ENCODE assay signal across 21 cellular contexts in the genomic region with DNA sequence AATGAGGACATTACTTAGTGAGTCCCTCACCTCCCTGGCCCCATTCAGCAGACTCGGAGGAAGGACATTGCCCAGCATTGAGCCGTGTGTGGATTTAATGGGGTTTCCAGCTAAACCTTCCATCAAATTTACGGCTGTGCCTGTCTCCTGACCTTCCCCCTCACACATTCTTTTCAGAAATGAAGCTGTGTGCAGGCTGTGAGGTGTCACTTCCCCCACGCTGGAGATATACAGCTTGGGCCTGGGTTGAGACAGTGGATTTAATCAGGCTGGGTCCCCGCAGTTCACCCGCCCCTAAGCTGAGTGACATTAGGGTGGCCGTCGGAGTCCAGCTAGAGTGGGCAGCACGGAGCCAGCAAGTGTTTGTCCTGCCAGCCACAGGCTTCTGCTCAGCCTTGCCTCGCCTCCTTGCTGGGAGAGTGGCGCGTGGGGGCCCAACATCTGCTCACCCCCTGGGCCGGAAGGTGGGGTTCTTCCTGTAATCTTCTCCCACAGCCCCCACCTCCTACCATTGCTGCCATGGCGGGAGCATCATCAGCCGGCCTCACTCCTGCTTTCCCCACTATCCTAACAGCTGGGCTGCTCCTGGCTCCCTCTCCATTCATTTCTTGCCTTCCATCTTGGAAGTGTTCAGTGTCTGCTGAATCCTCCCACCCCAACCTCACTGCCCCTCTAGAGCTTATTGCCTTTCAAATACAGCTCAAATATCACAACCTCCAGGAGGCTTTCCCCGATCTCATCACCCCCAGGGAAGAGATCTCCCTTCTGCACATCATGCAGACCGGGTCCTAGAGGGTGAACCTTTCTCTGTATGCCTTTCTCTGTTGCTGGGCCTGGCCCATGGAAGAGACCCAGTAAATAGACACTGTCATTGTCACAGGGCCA.
"Had no signal": no experiment of that assay in that cellular context is flagged by ENCODE, and none has a peak within 500 bp of the region (broad histone marks: within the 10 kb centered on the region; RNA-seq: fewer than 3 reads in every experiment).

No MANE protein-coding gene starts in this region.

- H3K4me3 Mint-ChIP-seq: activated CD4-positive, alpha-beta T cell treated with anti-CD3 and anti-CD28 coated beads, Interleukin-2, amount 10 ng/mL, durations not matched to agents 24 days and 14 days; activated CD8-positive, alpha-beta T cell treated with anti-CD3 and anti-CD28 coated beads, Interleukin-2, amount 10 ng/mL, durations not matched to agents 7 days and 5 days; activated naive CD4-positive, alpha-beta T cell treated with anti-CD3 and anti-CD28 coated beads, Interleukin-2, amount 50 U/mL, for 24 hours; natural killer cell; T-helper 1 cell treated with Interleukin-12 subunit alpha and Interleukin-12 subunit beta and Interleukin-4 antibody, amounts not matched to agents 30 μg/mL and 1 μg/mL, for 36 hours had no signal

- DNase-seq: activated CD4-positive, alpha-beta T cell treated with anti-CD3 and anti-CD28 coated beads, Interleukin-2, amount 10 ng/mL, durations not matched to agents 24 days and 14 days; activated CD8-positive, alpha-beta memory T cell treated with anti-CD3 and anti-CD28 coated beads, Interleukin-2, amount 50 U/mL, for 4 hours; activated CD8-positive, alpha-beta T cell treated with anti-CD3 and anti-CD28 coated beads, Interleukin-2, amount 10 ng/mL, durations not matched to agents 7 days and 5 days; activated effector memory CD4-positive, alpha-beta T cell treated with anti-CD3 and anti-CD28 coated beads, Interleukin-2, amount 50 U/mL, for 16 hours; activated T-cell treated with anti-CD3 and anti-CD28 coated beads, Interleukin-2, amount 50 U/mL, for 48 hours; adrenal gland; caudate nucleus; colonic mucosa; hypothalamus; kidney; left ventricle myocardium superior; mesenchymal stem cell; natural killer cell; stimulated activated CD4-positive, alpha-beta T cell treated with anti-CD3 and anti-CD28 coated beads, Interleukin-4, amount 100 ng/mL, for 24 hours; stimulated activated naive CD8-positive, alpha-beta T cell treated with anti-CD3 and anti-CD28 coated beads, Interleukin-15, Interleukin-2, amounts not matched to agents 100 U/mL and 50 U/mL, for 24 hours; transverse colon had no signal

- H3K4me3 ChIP-seq: adrenal gland, colonic mucosa, pancreas, skin epidermis, transverse colon had no signal

- H3K27ac Mint-ChIP-seq: activated CD4-positive, alpha-beta T cell treated with anti-CD3 and anti-CD28 coated beads, Interleukin-2, amount 10 ng/mL, durations not matched to agents 24 days and 14 days; activated CD8-positive, alpha-beta T cell treated with anti-CD3 and anti-CD28 coated beads, Interleukin-2, amount 10 ng/mL, durations not matched to agents 7 days and 5 days; activated naive CD4-positive, alpha-beta T cell treated with anti-CD3 and anti-CD28 coated beads, Interleukin-2, amount 50 U/mL, for 24 hours; natural killer cell had no signal

- H3K27me3 ChIP-seq: adrenal gland, colonic mucosa, pancreas had no signal

- H3K4me1 ChIP-seq: adrenal gland, colonic mucosa had no signal

- H3K9me3 Mint-ChIP-seq: activated CD4-positive, alpha-beta T cell treated with anti-CD3 and anti-CD28 coated beads, Interleukin-2, amount 10 ng/mL, durations not matched to agents 24 days and 14 days; activated naive CD4-positive, alpha-beta T cell treated with anti-CD3 and anti-CD28 coated beads, Interleukin-2, amount 50 U/mL, for 24 hours; natural killer cell; T-helper 1 cell treated with Interleukin-12 subunit alpha and Interleukin-12 subunit beta and Interleukin-4 antibody, amounts not matched to agents 30 μg/mL and 1 μg/mL, for 36 hours had no signal

- ATAC-seq: activated CD8-positive, alpha-beta T cell treated with anti-CD3 and anti-CD28 coated beads, Interleukin-2, amount 10 ng/mL, durations not matched to agents 7 days and 5 days; esophagus mucosa; left ventricle myocardium superior; natural killer cell; pancreas; stimulated activated naive CD8-positive, alpha-beta T cell treated with anti-CD3 and anti-CD28 coated beads, Interleukin-15, Interleukin-2, amounts not matched to agents 100 U/mL and 50 U/mL, for 24 hours had no signal

- H3K4me1 Mint-ChIP-seq: activated CD4-positive, alpha-beta T cell treated with anti-CD3 and anti-CD28 coated beads, Interleukin-2, amount 10 ng/mL, durations not matched to agents 24 days and 14 days; activated naive CD4-positive, alpha-beta T cell treated with anti-CD3 and anti-CD28 coated beads, Interleukin-2, amount 50 U/mL, for 24 hours; natural killer cell had no signal

- H3K36me3 ChIP-seq: adrenal gland, colonic mucosa, pancreas, transverse colon had no signal

- H3K27ac ChIP-seq: adrenal gland, colonic mucosa, pancreas, skin epidermis, transverse colon had no signal

- H3K36me3 Mint-ChIP-seq: activated naive CD4-positive, alpha-beta T cell treated with anti-CD3 and anti-CD28 coated beads, Interleukin-2, amount 50 U/mL, for 24 hours; natural killer cell had no signal

- H3K9me3 ChIP-seq: adrenal gland, colonic mucosa, pancreas, transverse colon had no signal
